ENCODE assay signal across 22 cellular contexts in genomic region chr5:128241071-128241695, GRCh38.
A peak's percentile ranks its signal among the peaks of the same experiment; 100 is the strongest.
DNase-seq lines count a peak whose midpoint lies in the region; ATAC-seq, FAIRE-seq and TF ChIP-seq lines count a peak whose summit lies in the region.
"Had no signal": no experiment of that assay in that cellular context is flagged by ENCODE, and none has a peak within 500 bp of the region (broad histone marks: within the 10 kb centered on the region; RNA-seq: fewer than 3 reads in every experiment).

No MANE protein-coding gene starts in this region.

- H3K27me3 ChIP-seq in PC-3 (ENCODE audit: low read length) (no peaks in the 10 kb centered on the region), fibroblast of lung (ENCODE audit: control insufficient read depth, insufficient read depth, low read length) (no peaks in the 10 kb centered on the region), spleen (replicated peaks in 1 of 7) (no peaks in the 10 kb centered on the region)
- H3K27me3 ChIP-seq: SJSA1 had no signal

- no peak for TF ChIP-seq CTCF in PC-3 (conservative IDR thresholded peaks at IDR 0.05; ENCODE audit: low read depth, low read length)
- TF ChIP-seq CTCF in fibroblast of lung (conservative IDR thresholded peaks at IDR 0.05 in 1 of 2, IDR thresholded peaks at IDR 0.05 in 1 of 2; ENCODE audit: low read depth in 1 of 2, low read length in 2 of 2), result no peak
- TF ChIP-seq CTCF in type B pancreatic cell (conservative IDR thresholded peaks at IDR 0.05), result no peak
- TF ChIP-seq CTCF in spleen (IDR thresholded peaks at IDR 0.05 in 8 of 11, conservative IDR thresholded peaks at IDR 0.05 in 3 of 11), result no peak

- H3K4me2 ChIP-seq in PC-3 (ENCODE audit: low read length), result no peak overlapping the region
- no peak overlapping the region for H3K4me2 ChIP-seq in fibroblast of lung (ENCODE audit: extremely low read depth, insufficient read depth, low read length)

- H3K27ac ChIP-seq in PC-3 (ENCODE audit: low read length) (no peak overlapping the region), fibroblast of lung (ENCODE audit: insufficient read depth, low read length) (no peak overlapping the region), spleen (no peak overlapping the region)
- H3K27ac ChIP-seq: RWPE1, SJSA1 had no signal

- H3K4me3 ChIP-seq in PC-3 (ENCODE audit: low read length) (no peak overlapping the region), fibroblast of lung (replicated peaks in 1 of 4; ENCODE audit: control extremely low read depth in 1 of 4, insufficient read depth in 1 of 4, low read depth in 3 of 4, low read length in 4 of 4) (no peak overlapping the region), skeletal muscle cell (ENCODE audit: low read depth, low read length) (no peak overlapping the region), spleen (no peak overlapping the region)
- H3K4me3 ChIP-seq: SJSA1 had no signal

- no peak for FAIRE-seq in GM19239 (lab: Jason Lieb, UNC)
- FAIRE-seq: A204.1 had no signal

- no peaks in the 10 kb centered on the region for H3F3A ChIP-seq in PC-3 (ENCODE audit: low read length, unreplicated experiment)

- H3K79me2 ChIP-seq in PC-3 (ENCODE audit: low read length) (no peaks in the 10 kb centered on the region), fibroblast of lung (ENCODE audit: control insufficient read depth, insufficient read depth, low read length) (no peaks in the 10 kb centered on the region)

- no peaks in the 10 kb centered on the region for H3K9me2 ChIP-seq in PC-3 (replicated peaks; ENCODE audit: low read length)

- no peak overlapping the region for H3K9ac ChIP-seq in PC-3 (ENCODE audit: low read length)
- no peak overlapping the region for H3K9ac ChIP-seq in fibroblast of lung (ENCODE audit: insufficient read depth, low read length)

- no peaks in the 10 kb centered on the region for H3K36me3 Mint-ChIP-seq in type B pancreatic cell
- H3K36me3 Mint-ChIP-seq: IgD-negative memory B cell had no signal

- no peak overlapping the region for H3K4me3 Mint-ChIP-seq in type B pancreatic cell
- H3K4me3 Mint-ChIP-seq: H9, IgD-negative memory B cell had no signal

- intact Hi-C loops in PC-3 (cut with micrococcal nuclease), result no loop called here
- intact Hi-C loops in spleen (cut with DNase I; ENCODE audit: low total_unique reads), result no loop called here

- H3K9me3 ChIP-seq in PC-3 (ENCODE audit: low read length) (no peaks in the 10 kb centered on the region), fibroblast of lung (ENCODE audit: control insufficient read depth, insufficient read depth, low read depth, low read length) (no peaks in the 10 kb centered on the region), spleen (no peaks in the 10 kb centered on the region)
- H3K9me3 ChIP-seq: Caco-2, SJSA1 had no signal

- CTCF ChIA-PET in PC-3 (lab: Charles Lee), result no interaction called here

- peak; percentile 34 for DNase-seq in EH (ENCODE audit: low read depth)
- DNase-seq in PC-3, result no peak
- peak; percentile 23 to 42 for DNase-seq in fibroblast of lung (ENCODE audit: low read depth in 2 of 2)
- DNase-seq in skeletal muscle cell (ENCODE audit: low read depth), result peak; percentile 88
- no peak for DNase-seq in putamen (ENCODE audit: low spot score)
- no peak for DNase-seq in type B pancreatic cell (ENCODE audit: extremely low spot score, unreplicated experiment)
- no peak for DNase-seq in GM19239 (ENCODE audit: insufficient read length, low spot score)
- DNase-seq in spleen, result no peak
- DNase-seq: AML-193; Caco-2; DMS79; GDM1; H9; NCI-H1694; NCI-H345; NCI-H69; NK-92 treated with Interleukin-12 subunit alpha and Interleukin-12 subunit beta, amount 100 ng/mL, for 24 hours; OCI-M1 had no signal

- H2AFZ ChIP-seq in PC-3 (ENCODE audit: low read length) (no peak overlapping the region), fibroblast of lung (ENCODE audit: low read length) (no peak overlapping the region)

- ATAC-seq in PC-3, result 0 out of 2 replicates have a peak, but pooled peaks have one; percentile 31

- BruUV-seq in PC-3 (replicated peaks; lab: Mats Ljungman, UMichigan), result no TSS peak

- POLR2A ChIA-PET in PC-3 (lab: Charles Lee; ENCODE audit: unreplicated experiment), result no interaction called here

- H4K20me1 ChIP-seq in PC-3 (ENCODE audit: low read length) (no peaks in the 10 kb centered on the region), fibroblast of lung (ENCODE audit: control insufficient read depth, extremely low read depth, insufficient read depth, low read length) (no peaks in the 10 kb centered on the region)

- TF ChIP-seq POLR2A in spleen (IDR thresholded peaks at IDR 0.05), result no peak

- peaks cover 5% of the 10 kb centered on the region for H3K9me3 Mint-ChIP-seq in type B pancreatic cell
- H3K9me3 Mint-ChIP-seq: IgD-negative memory B cell had no signal

- H3K27me3 Mint-ChIP-seq in type B pancreatic cell, result no peaks in the 10 kb centered on the region

- no peaks in the 10 kb centered on the region for H3K4me1 ChIP-seq in PC-3 (ENCODE audit: insufficient read depth, low read length)
- no peaks in the 10 kb centered on the region for H3K4me1 ChIP-seq in fibroblast of lung (ENCODE audit: control insufficient read depth, extremely low read depth, insufficient read depth, low read length)
- no peaks in the 10 kb centered on the region for H3K4me1 ChIP-seq in spleen
- H3K4me1 ChIP-seq: Caco-2, SJSA1 had no signal

- H3K36me3 ChIP-seq in PC-3 (ENCODE audit: low read depth, low read length), result no peaks in the 10 kb centered on the region
- H3K36me3 ChIP-seq in fibroblast of lung (ENCODE audit: control insufficient read depth, insufficient read depth, low read length), result no peaks in the 10 kb centered on the region
- no peaks in the 10 kb centered on the region for H3K36me3 ChIP-seq in spleen
- H3K36me3 ChIP-seq: SJSA1 had no signal

- WGBS in spleen, 5 donors, result 72 to 88% (median 77%) methylated on average over 2 of the region's 2 CpGs

- H3K27ac Mint-ChIP-seq in type B pancreatic cell, result no peak overlapping the region
- H3K27ac Mint-ChIP-seq: H9, IgD-negative memory B cell had no signal

- peaks cover 17% of the 10 kb centered on the region for H3K4me1 Mint-ChIP-seq in type B pancreatic cell (ENCODE audit: unreplicated experiment)
- H3K4me1 Mint-ChIP-seq: IgD-negative memory B cell had no signal

Comparison
In these comparisons a context has a peak if more than half of its experiments do, and no peak if none do; other contexts are left out.
1. DNase-seq: peak in EH (single experiment), fibroblast of lung (2 of 2) and skeletal muscle cell (single experiment); none in PC-3 (single experiment), putamen (single experiment), type B pancreatic cell (single experiment), GM19239 (single experiment) and spleen (single experiment).